ENCODE assay signal across 36 cellular contexts in the genomic region with DNA sequence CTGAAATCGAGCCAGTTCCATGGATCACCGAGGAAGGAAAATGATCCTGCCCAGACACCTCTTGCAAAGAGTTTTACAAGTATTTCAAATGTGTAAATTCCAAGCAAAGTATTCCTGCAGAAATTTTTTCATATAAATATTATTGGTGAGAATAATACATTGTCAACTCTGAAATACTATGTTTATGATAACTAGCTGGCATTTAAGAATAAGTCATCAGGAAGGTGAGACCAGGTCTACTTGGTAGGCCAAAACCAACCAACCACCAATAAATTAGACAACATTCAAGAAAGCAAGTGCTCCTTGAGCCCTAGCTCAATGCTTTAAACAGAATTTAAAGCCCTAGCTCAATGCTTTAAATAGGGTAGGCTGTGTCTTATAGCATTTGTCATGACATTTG. TPM values are rescaled to one million over a fixed set of nuclear protein-coding genes. Genes with fewer than 3 reads are reported as not detected.
"Had no signal": no experiment of that assay in that cellular context is flagged by ENCODE, and none has a peak within 500 bp of the region (broad histone marks: within the 10 kb centered on the region; RNA-seq: fewer than 3 reads in every experiment).

No MANE protein-coding gene starts in this region.

- H3K27me3 ChIP-seq: MG63 had no signal

- H3K27ac ChIP-seq: KMS-11 had no signal

- H3K36me3 ChIP-seq: MG63 had no signal

- DNase-seq: Karpas-422, Kasumi-1, KG1, MG63, MM.1S, MV-4-11, NCI-H1048, NCI-H1092, NCI-H1092 treated with DMSO at 0.1 percent for 48 hours, NCI-H1105, NCI-H1105 treated with DMSO at 0.1 percent for 48 hours, NCI-H1417, NCI-H1417 treated with DMSO at 0.1 percent for 48 hours, NCI-H1436, NCI-H1436 treated with DMSO at 0.1 percent for 48 hours, NCI-H146, NCI-H1694, NCI-H1694 treated with DMSO at 0.1 percent for 48 hours, NCI-H187, NCI-H187 treated with DMSO at 0.1 percent for 48 hours, NCI-H1930, NCI-H2029, NCI-H2029 treated with DMSO at 0.1 percent for 48 hours, NCI-H2081, NCI-H2081 treated with DMSO at 0.1 percent for 48 hours, NCI-H2107, NCI-H2171, NCI-H2171 treated with DMSO at 0.1 percent for 48 hours, NCI-H2227 treated with DMSO at 0.1 percent for 48 hours, NCI-H226, NCI-H345, NCI-H446, NCI-H446 treated with DMSO at 0.1 percent for 48 hours had no signal

- H3K9me3 ChIP-seq: MG63 had no signal

- H3K4me3 ChIP-seq: MG63 had no signal

RNA-seq across cellular contexts. Expression of gene SCN7A, which starts 21.7 kb away (rescaled TPM):
- total RNA-seq: M059J, MCF 10A had no signal
